In genomic region chr22:39178206-39179111, GRCh38 we compare ENCODE assay signal across 11 cellular contexts. TPM values are rescaled to one million over a fixed set of nuclear protein-coding genes. Genes with fewer than 3 reads are reported as not detected.
A peak's percentile ranks its signal among the peaks of the same experiment; 100 is the strongest.
DNase-seq lines count a peak whose midpoint lies in the region; ATAC-seq and TF ChIP-seq lines count a peak whose summit lies in the region.
"Had no signal": no experiment of that assay in that cellular context is flagged by ENCODE, and none has a peak within 500 bp of the region (broad histone marks: within the 10 kb centered on the region; RNA-seq: fewer than 3 reads in every experiment).

No MANE protein-coding gene starts in this region.

- no peak overlapping the region for H3K4me3 ChIP-seq in gastroesophageal sphincter

- 83 to 87% methylated on average over 15 to 16 of the region's 19 CpGs for WGBS in gastroesophageal sphincter (ENCODE audit: low coverage in 1 of 2), 2 donors

- no peaks in the 10 kb centered on the region; the same call in 1 of the 2 replicates for H3K36me3 Mint-ChIP-seq in WTC11
- no peaks in the 10 kb centered on the region for H3K36me3 Mint-ChIP-seq in CD14-positive monocyte

- peaks cover 0 to 10% (median 0%) of the 10 kb centered on the region in 3 donors for H3K9me3 ChIP-seq in gastroesophageal sphincter

- no peak for TF ChIP-seq POLR2A in gastroesophageal sphincter (IDR thresholded peaks at IDR 0.05)

- H3K27ac ChIP-seq in gastroesophageal sphincter, result peak overlapping the region in 3 of 4 donors; percentile 71 to 78 (median 75)

- peak overlapping the region; percentile 92 for H3K27ac Mint-ChIP-seq in WTC11
- no peak overlapping the region for H3K27ac Mint-ChIP-seq in CD14-positive monocyte

- peaks cover 3 to 56% (median 49%) of the 10 kb centered on the region in 3 donors for H3K4me1 ChIP-seq in gastroesophageal sphincter

- TF ChIP-seq EP300 in gastroesophageal sphincter (IDR thresholded peaks at IDR 0.05), result no peak

- peaks cover 9% of the 10 kb centered on the region for H3K27me3 ChIP-seq in gastroesophageal sphincter

- peak; percentile 62 for DNase-seq in EL
- DNase-seq in WTC11 (ENCODE audit: low spot score), result no peak
- DNase-seq in sciatic nerve (ENCODE audit: low spot score), result peak; percentile 53
- no peak for DNase-seq in GDM1 (lab: John Stamatoyannopoulos, UW)
- no peak for DNase-seq in CD14-positive monocyte (ENCODE audit: low spot score)
- no peak for DNase-seq in cerebellum (ENCODE audit: low spot score)
- DNase-seq in NCI-H774 (lab: John Stamatoyannopoulos, UW), result no peak
- DNase-seq: activated T-cell treated with anti-CD3 and anti-CD28 coated beads, Interleukin-2, amount 50 U/mL, for 4 hours; DMS79 had no signal

- CTCF ChIA-PET in WTC11 (lab: Charles Lee), result interaction anchor here (1.1 to 1.9 kb wide), 8 partner anchors 8 to 130 kb away, joined by 3 to 17 read pairs (median 4); no protein-coding TSS in a partner anchor

- H3K9me3 Mint-ChIP-seq in WTC11 (peaks cover 6% of the 10 kb centered on the region), CD14-positive monocyte (peaks cover 4 to 10% (median 8%) of the 10 kb centered on the region in 7 donors)
- H3K9me3 Mint-ChIP-seq: activated T-cell treated with anti-CD3 and anti-CD28 coated beads, Interleukin-2, amount 50 U/mL, for 4 hours had no signal

- no peak for ATAC-seq in WTC11
- no peak for ATAC-seq in gastroesophageal sphincter
- ATAC-seq in sciatic nerve, result no peak
- ATAC-seq: activated T-cell treated with anti-CD3 and anti-CD28 coated beads, Interleukin-2, amount 50 U/mL, for 4 hours; HCT116 had no signal

- intact Hi-C loops in sciatic nerve (cut with DNase I) (loop anchor here (10.0 kb wide), 1 partner anchor 346 kb away; the partner anchor contains the start of gene ATF4), CD14-positive monocyte (cut with micrococcal nuclease) (no loop called here)

- H3K4me1 Mint-ChIP-seq in WTC11 (peaks cover 73% of the 10 kb centered on the region), CD14-positive monocyte (peaks cover 17% of the 10 kb centered on the region)

- TF ChIP-seq CTCF in WTC11 (IDR thresholded peaks at IDR 0.05) (no peak), gastroesophageal sphincter (IDR thresholded peaks at IDR 0.05) (no peak), CD14-positive monocyte (IDR thresholded peaks at IDR 0.05) (no peak)

- no peaks in the 10 kb centered on the region for H3K36me3 ChIP-seq in gastroesophageal sphincter

- POLR2A ChIA-PET in WTC11 (lab: Charles Lee), result interaction anchor here (0.6 to 1.7 kb wide), 3 partner anchors 30 to 128 kb away, joined by 3 to 10 read pairs (median 4); no protein-coding TSS in a partner anchor

- H3K4me3 Mint-ChIP-seq in WTC11 (no peak overlapping the region), CD14-positive monocyte (peak overlapping the region in 1 of 2 donors; percentile 49)
- H3K4me3 Mint-ChIP-seq: activated T-cell treated with anti-CD3 and anti-CD28 coated beads, Interleukin-2, amount 50 U/mL, for 4 hours had no signal

- H3K27me3 Mint-ChIP-seq in WTC11 (ENCODE audit: low read depth) (no peaks in the 10 kb centered on the region; the same call in none of the 2 replicates), CD14-positive monocyte (ENCODE audit: low read depth in 3 of 3) (peaks cover 13 to 25% (median 16%) of the 10 kb centered on the region in 3 donors)

TF ChIP-seq in WTC11, 78 proteins besides CTCF, POLR2A, EP300 and RAD21:
- peak; percentile 64; the same call in 1 of the 2 replicates for TF ChIP-seq ZNF121 (CRISPR knock-in tag; IDR thresholded peaks at IDR 0.05)
- TF ChIP-seq OVOL2 (CRISPR knock-in tag; IDR thresholded peaks at IDR 0.05; ENCODE audit: borderline replicate concordance), result no peak
- no peak for TF ChIP-seq KAT7 (CRISPR knock-in tag; IDR thresholded peaks at IDR 0.05; ENCODE audit: borderline replicate concordance)

RNA-seq across cellular contexts. Expression of gene CBX7, which starts 26.0 kb away (rescaled TPM):
- total RNA-seq in WTC11 (2021) (10.6 to 11.1 TPM (median 10.6 TPM) in 3 replicates), gastroesophageal sphincter (100 to 1,000 TPM; 102 to 223 (median 171) TPM), sciatic nerve (115 TPM), cerebellum (8.6 TPM)
- 1 to 10 TPM; 3.1 to 4.0 TPM for polyA plus RNA-seq in CD14-positive monocyte

Comparison
In these comparisons a context has a peak if more than half of its experiments do, and no peak if none do; other contexts are left out.
1. DNase-seq: peak in EL (single experiment) and sciatic nerve (single experiment); none in WTC11 (single experiment), GDM1 (single experiment), CD14-positive monocyte (single experiment), cerebellum (single experiment) and NCI-H774 (single experiment).